In genomic region chr2:73233932-73234832, GRCh38 we compare ENCODE assay signal across 1 cellular context.
A peak's percentile ranks its signal among the peaks of the same experiment; 100 is the strongest.
TF ChIP-seq lines count a peak whose summit lies in the region.

TSS of gene CCT7 (plus strand) at chr2:73234308. CDS start at chr2:73234379, 71 bp downstream.

TF ChIP-seq in HepG2, 621 proteins besides CTCF, POLR2A, EP300 and RAD21 (continued from another document and continues in another):
- TF ChIP-seq PAXIP1 (CRISPR knock-in tag; conservative IDR thresholded peaks at IDR 0.05) = peak; percentile 57
- no peak for TF ChIP-seq GTF2F1 (IDR thresholded peaks at IDR 0.05; ENCODE audit: low read length)
- TF ChIP-seq RFXAP (CRISPR knock-in tag; IDR thresholded peaks at IDR 0.05; ENCODE audit: borderline replicate concordance) = peak; percentile 91
- peak; percentile 75 for TF ChIP-seq HCFC1 (IDR thresholded peaks at IDR 0.05; ENCODE audit: low read depth, low read length)
- TF ChIP-seq NFAT5 (CRISPR knock-in tag; IDR thresholded peaks at IDR 0.05) = peak; percentile 97
- peak; percentile 42 for TF ChIP-seq GMEB2 (CRISPR knock-in tag; IDR thresholded peaks at IDR 0.05; ENCODE audit: low read depth)
- no peak for TF ChIP-seq ZBTB1 (CRISPR knock-in tag; IDR thresholded peaks at IDR 0.05; ENCODE audit: borderline replicate concordance)
- no peak; the same call in 1 of the 2 replicates for TF ChIP-seq MTF1 (CRISPR knock-in tag; IDR thresholded peaks at IDR 0.05)
- peak; percentile 77 for TF ChIP-seq ZNF12 (CRISPR knock-in tag; IDR thresholded peaks at IDR 0.05)
- TF ChIP-seq ZNF468 (CRISPR knock-in tag; IDR thresholded peaks at IDR 0.05) = peak; percentile 17
- TF ChIP-seq STAT6 (CRISPR knock-in tag; IDR thresholded peaks at IDR 0.05; ENCODE audit: borderline replicate concordance) = peak; percentile 83; the same call in 1 of the 2 replicates
- TF ChIP-seq ZNF224 (CRISPR knock-in tag; IDR thresholded peaks at IDR 0.05) = no peak; the same call in 1 of the 2 replicates
- no peak for TF ChIP-seq ATF6 (CRISPR knock-in tag; conservative IDR thresholded peaks at IDR 0.05)
- peak; percentile 70; the same call in 1 of the 2 replicates for TF ChIP-seq ZNF232 (CRISPR knock-in tag; IDR thresholded peaks at IDR 0.05; ENCODE audit: borderline replicate concordance)
- peak; percentile 66 for TF ChIP-seq PATZ1 (CRISPR knock-in tag; IDR thresholded peaks at IDR 0.05)
- peak; percentile 67 for TF ChIP-seq E2F2 (CRISPR knock-in tag; IDR thresholded peaks at IDR 0.05; ENCODE audit: borderline replicate concordance)
- no peak for TF ChIP-seq ZNF484 (CRISPR knock-in tag; IDR thresholded peaks at IDR 0.05; ENCODE audit: borderline replicate concordance, low read depth)
- TF ChIP-seq ZNF260 (CRISPR knock-in tag; IDR thresholded peaks at IDR 0.05; ENCODE audit: borderline replicate concordance, low read depth) = 0 out of 2 replicates have a peak, but pooled peaks have one; percentile 45
- TF ChIP-seq ZFP41 (CRISPR knock-in tag; IDR thresholded peaks at IDR 0.05; ENCODE audit: borderline replicate concordance) = no peak; the same call in 1 of the 2 replicates
- peak; percentile 60; the same call in 1 of the 2 replicates for TF ChIP-seq ZNF772 (CRISPR knock-in tag; IDR thresholded peaks at IDR 0.05)
- no peak for TF ChIP-seq SMARCC2 (IDR thresholded peaks at IDR 0.05)
- peak; percentile 31; the same call in 1 of the 2 replicates for TF ChIP-seq CBFB (CRISPR knock-in tag; IDR thresholded peaks at IDR 0.05)
- TF ChIP-seq ZNF510 (CRISPR knock-in tag; IDR thresholded peaks at IDR 0.05; ENCODE audit: low read depth) = peak; percentile 79; the same call in 1 of the 2 replicates
- TF ChIP-seq RELA (CRISPR knock-in tag; IDR thresholded peaks at IDR 0.05) = 0 out of 2 replicates have a peak, but pooled peaks have one; percentile 52
- no peak for TF ChIP-seq ZNF513 (CRISPR knock-in tag; conservative IDR thresholded peaks at IDR 0.05)
- peak; percentile 36; the same call in 1 of the 2 replicates for TF ChIP-seq SP140L (CRISPR knock-in tag; IDR thresholded peaks at IDR 0.05; ENCODE audit: borderline replicate concordance)
- TF ChIP-seq MTA3 (CRISPR knock-in tag; IDR thresholded peaks at IDR 0.05) = no peak
- peak; percentile 84; the same call in 1 of the 2 replicates for TF ChIP-seq KLF11 (CRISPR knock-in tag; IDR thresholded peaks at IDR 0.05)
- TF ChIP-seq ZNF776 (CRISPR knock-in tag; IDR thresholded peaks at IDR 0.05) = peak; percentile 60; the same call in 1 of the 2 replicates
- TF ChIP-seq NFKBIZ (CRISPR knock-in tag; IDR thresholded peaks at IDR 0.05) = no peak
- TF ChIP-seq FOXP1 (IDR thresholded peaks at IDR 0.05) = no peak
- TF ChIP-seq FOXP1 (CRISPR knock-in tag; IDR thresholded peaks at IDR 0.05) = no peak
